In the genomic region with DNA sequence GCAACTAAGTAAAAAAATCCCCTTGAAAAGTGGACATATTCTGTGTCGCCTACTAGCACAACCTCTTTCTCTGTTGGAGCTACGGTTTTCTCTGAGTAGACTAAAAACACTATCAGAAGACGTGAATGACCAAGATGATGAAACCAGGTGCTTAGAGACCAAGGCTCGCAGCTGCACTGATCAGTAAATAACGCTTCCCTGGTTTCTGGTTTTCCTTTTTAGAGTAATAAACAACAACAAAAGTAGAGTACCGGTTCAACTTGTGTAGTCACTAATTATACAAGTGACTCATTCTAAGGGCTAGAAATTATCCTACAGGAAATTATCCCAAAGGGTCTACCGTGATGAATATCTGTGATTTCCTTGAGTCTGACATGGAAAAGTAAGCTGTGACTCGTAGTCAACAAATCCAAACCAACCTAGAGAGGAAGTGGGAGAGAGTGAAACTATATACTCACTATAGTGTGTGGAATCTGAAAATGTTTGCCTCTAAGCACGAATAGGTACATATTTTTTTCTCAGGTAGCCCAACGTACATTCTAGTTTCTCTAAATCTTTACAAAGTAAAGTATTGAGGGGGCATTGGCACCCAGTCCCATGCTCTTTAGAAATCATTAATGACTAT, we compare ENCODE assay signal across 9 cellular contexts. TPM values are rescaled to one million over a fixed set of nuclear protein-coding genes. Genes with fewer than 3 reads are reported as not detected.
A peak's percentile ranks its signal among the peaks of the same experiment; 100 is the strongest.
DNase-seq lines count a peak whose midpoint lies in the region; ATAC-seq, FAIRE-seq and TF ChIP-seq lines count a peak whose summit lies in the region.
"Had no signal": no experiment of that assay in that cellular context is flagged by ENCODE, and none has a peak within 500 bp of the region (broad histone marks: within the 10 kb centered on the region; RNA-seq: fewer than 3 reads in every experiment).

No MANE protein-coding gene starts in this region.

- ATAC-seq in A549, result peak in 1 of 2 experiments; percentile 60; a peak in 3 of 6 replicates
- peak; percentile 53 for ATAC-seq in GM19324 (IDR thresholded peaks at IDR 0.05; ENCODE audit: low FRiP score, unreplicated experiment)
- peak; percentile 55 for ATAC-seq in HG02973 (IDR thresholded peaks at IDR 0.05; ENCODE audit: unreplicated experiment)
- ATAC-seq in PC-3, result peak; percentile 78

- no peak overlapping the region for H3K27ac Mint-ChIP-seq in T-helper 2 cell treated with Interferon-gamma antibody and Interleukin-4, amounts not matched to agents 5 μg/mL and 100 μg/mL, for 36 hours

- H4K20me1 ChIP-seq in PC-3 (ENCODE audit: low read length), result no peaks in the 10 kb centered on the region

- peak overlapping the region; percentile 67 for H3K9ac ChIP-seq in PC-3 (ENCODE audit: low read length)

- TF ChIP-seq EP300 in A549 (IDR thresholded peaks at IDR 0.05), result no peak

- no peak overlapping the region for H3K4me3 ChIP-seq in A549
- peak overlapping the region; percentile 51 for H3K4me3 ChIP-seq in PC-3 (ENCODE audit: low read length)

- H3K4me3 Mint-ChIP-seq in T-helper 2 cell treated with Interferon-gamma antibody and Interleukin-4, amounts not matched to agents 5 μg/mL and 100 μg/mL, for 36 hours, result no peak overlapping the region

- H3K9me3 ChIP-seq in A549 (no peaks in the 10 kb centered on the region), PC-3 (ENCODE audit: low read length) (no peaks in the 10 kb centered on the region)

- DNase-seq in A549 (ENCODE audit: low read depth in 1 of 2, low spot score in 1 of 2) (peak in 1 of 2 experiments; percentile 25), PC-3 (peak; percentile 67), pons (ENCODE audit: low spot score) (no peak), NCI-H2171 treated with DMSO at 0.1 percent for 48 hours (lab: John Stamatoyannopoulos, UW) (no peak)
- no peak for DNase-seq in activated CD4-positive, alpha-beta T cell treated with anti-CD3 and anti-CD28 coated beads, Interleukin-2, amount 50 U/mL, for 48 hours
- DNase-seq in T-helper 2 cell treated with Interferon-gamma antibody and Interleukin-4, amounts not matched to agents 5 μg/mL and 100 μg/mL, for 36 hours (ENCODE audit: low spot score), result no peak

- WGBS in A549 (ENCODE audit: missing lambda C conversion rate), result 49% methylated on average over 10 of the region's 10 CpGs

- no peak for TF ChIP-seq POLR2A in A549 (IDR thresholded peaks at IDR 0.05; ENCODE audit: low read length)

- peak overlapping the region; percentile 36 for H2AFZ ChIP-seq in PC-3 (ENCODE audit: low read length)

- H3K27me3 ChIP-seq in PC-3 (ENCODE audit: low read length), result no peaks in the 10 kb centered on the region

- TF ChIP-seq CTCF in A549 (IDR thresholded peaks at IDR 0.05), result no peak
- no peak for TF ChIP-seq CTCF in PC-3 (conservative IDR thresholded peaks at IDR 0.05; ENCODE audit: low read depth, low read length)

- intact Hi-C loops in PC-3 (cut with micrococcal nuclease), result no loop called here

- no peaks in the 10 kb centered on the region for H3K36me3 ChIP-seq in PC-3 (ENCODE audit: low read depth, low read length)

- no TSS peak for BruUV-seq in PC-3 (replicated peaks; lab: Mats Ljungman, UMichigan)

- H3K27ac ChIP-seq in A549, result no peak overlapping the region
- H3K27ac ChIP-seq in PC-3 (ENCODE audit: low read length), result peak overlapping the region; percentile 93

- H3K9me2 ChIP-seq in PC-3 (replicated peaks; ENCODE audit: low read length), result no peaks in the 10 kb centered on the region

- H3F3A ChIP-seq in PC-3 (ENCODE audit: low read length, unreplicated experiment), result no peaks in the 10 kb centered on the region

- H3K9me3 Mint-ChIP-seq in T-helper 2 cell treated with Interferon-gamma antibody and Interleukin-4, amounts not matched to agents 5 μg/mL and 100 μg/mL, for 36 hours, result no peaks in the 10 kb centered on the region

- peaks cover 52% of the 10 kb centered on the region for H3K4me1 Mint-ChIP-seq in T-helper 2 cell treated with Interferon-gamma antibody and Interleukin-4, amounts not matched to agents 5 μg/mL and 100 μg/mL, for 36 hours (ENCODE audit: low read depth)

- H3K4me2 ChIP-seq in A549 (peak overlapping the region; percentile 69), PC-3 (ENCODE audit: low read length) (peak overlapping the region; percentile 76)

- POLR2A ChIA-PET in A549 (lab: Yijun Ruan, JAX) (no interaction called here), PC-3 (lab: Charles Lee; ENCODE audit: unreplicated experiment) (interaction anchor here (0.6 kb wide), 1 partner anchor 103 kb away, joined by 10 read pairs; no protein-coding TSS in a partner anchor)

- peaks cover 12% of the 10 kb centered on the region for H3K27me3 Mint-ChIP-seq in T-helper 2 cell treated with Interferon-gamma antibody and Interleukin-4, amounts not matched to agents 5 μg/mL and 100 μg/mL, for 36 hours (ENCODE audit: low read depth)

- H3K36me3 Mint-ChIP-seq in T-helper 2 cell treated with Interferon-gamma antibody and Interleukin-4, amounts not matched to agents 5 μg/mL and 100 μg/mL, for 36 hours (ENCODE audit: low read depth), result peaks cover 8% of the 10 kb centered on the region

- H3K4me1 ChIP-seq in A549 (peaks cover 17% of the 10 kb centered on the region), PC-3 (ENCODE audit: insufficient read depth, low read length) (peaks cover 29% of the 10 kb centered on the region)

- CTCF ChIA-PET in A549 (lab: Yijun Ruan, JAX), result interaction anchor here (0.9 to 2.2 kb wide), 6 partner anchors 13 to 90 kb away, joined by 3 to 8 read pairs (median 3); a partner anchor contains a TSS
- CTCF ChIA-PET in PC-3 (lab: Charles Lee), result no interaction called here

- no peaks in the 10 kb centered on the region for H3K79me2 ChIP-seq in PC-3 (ENCODE audit: low read length)

- no peak for FAIRE-seq in A549 (lab: Jason Lieb, UNC)
- FAIRE-seq: astrocyte had no signal

- TF ChIP-seq RAD21 in A549 (conservative IDR thresholded peaks at IDR 0.05 in 1 of 2, IDR thresholded peaks at IDR 0.05 in 1 of 2), result no peak

TF ChIP-seq in A549, 52 proteins besides CTCF, POLR2A, EP300 and RAD21:
- TF ChIP-seq, protein P1, sequence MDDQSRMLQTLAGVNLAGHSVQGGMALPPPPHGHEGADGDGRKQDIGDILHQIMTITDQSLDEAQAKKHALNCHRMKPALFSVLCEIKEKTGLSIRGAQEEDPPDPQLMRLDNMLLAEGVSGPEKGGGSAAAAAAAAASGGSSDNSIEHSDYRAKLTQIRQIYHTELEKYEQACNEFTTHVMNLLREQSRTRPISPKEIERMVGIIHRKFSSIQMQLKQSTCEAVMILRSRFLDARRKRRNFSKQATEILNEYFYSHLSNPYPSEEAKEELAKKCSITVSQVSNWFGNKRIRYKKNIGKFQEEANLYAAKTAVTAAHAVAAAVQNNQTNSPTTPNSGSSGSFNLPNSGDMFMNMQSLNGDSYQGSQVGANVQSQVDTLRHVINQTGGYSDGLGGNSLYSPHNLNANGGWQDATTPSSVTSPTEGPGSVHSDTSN (IDR thresholded peaks at IDR 0.05), result no peak
- TF ChIP-seq FOSL2 (IDR thresholded peaks at IDR 0.05) (no peak), FOSL2 (CRISPR knock-in tag; IDR thresholded peaks at IDR 0.05) (peak; percentile 42; the same call in 1 of the 2 replicates)
TF ChIP-seq in A549: peak in this region for 1.

RNA-seq across cellular contexts. Expression of a gene that starts 17.8 kb away (rescaled TPM):
- polyA plus RNA-seq in A549 (2011; rRNA removed) (1.7 and 3.1 TPM in 2 replicates), A549 (2017; fragmentation: RNase III; extraction: RNeasy Plus Mini Kit Qiagen cat#74134 plus additional on column Dnase treatment) (1.5 to 1.7 TPM (median 1.5 TPM) in 3 replicates)
- polyA plus RNA-seq in A549 (2012; cell fraction: cytosol; rRNA removed), result 0.25 and 0.32 TPM in 2 replicates
- polyA plus RNA-seq in A549 (2012; cell fraction: nucleus; rRNA removed), result 0.25 and 0.48 TPM in 2 replicates
- polyA minus RNA-seq in A549 (2011; rRNA and poly(A)+ RNA removed), result 1.2 and 2.8 TPM in 2 replicates
- 0.15 and 0.52 TPM in 2 replicates for total RNA-seq in PC-3 (2014; rRNA removed)
